In the genomic region with DNA sequence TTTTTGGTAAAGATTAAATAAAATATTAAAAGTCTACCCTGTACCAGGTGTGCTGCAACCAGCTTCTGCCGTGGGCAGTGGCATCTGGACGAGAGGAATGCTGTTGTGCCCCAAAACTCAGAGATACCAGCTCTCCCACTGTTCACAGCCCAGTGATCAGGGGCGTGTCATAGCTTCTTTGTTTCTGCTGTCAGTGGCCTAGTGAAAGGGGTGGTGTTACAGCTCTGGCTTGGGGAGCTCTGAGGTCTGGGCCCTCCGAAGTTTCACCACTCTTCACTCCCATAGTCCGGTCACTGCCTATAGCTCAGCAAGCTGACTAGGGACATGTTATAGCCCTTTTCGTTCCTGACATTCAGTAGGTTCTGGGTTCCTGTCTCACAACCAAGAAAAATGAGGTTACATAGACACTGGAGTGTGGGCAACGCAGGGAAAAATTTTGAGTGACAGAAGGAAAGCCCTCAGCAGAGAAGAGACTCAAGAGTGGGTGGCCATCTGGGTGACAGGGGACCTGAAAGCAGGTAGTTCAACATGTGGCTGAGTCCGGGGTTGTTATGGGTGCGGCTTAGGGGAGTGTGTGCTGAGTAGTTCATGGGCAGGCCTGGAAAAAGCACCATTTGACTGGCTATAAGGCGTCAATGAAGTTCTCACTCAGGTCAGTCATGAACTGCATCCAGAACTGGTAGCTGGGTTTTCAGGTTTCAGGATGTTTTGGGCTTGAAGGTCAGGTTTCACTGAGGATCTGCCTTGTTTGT, we compare ENCODE assay signal across 15 cellular contexts.
A peak's percentile ranks its signal among the peaks of the same experiment; 100 is the strongest.
DNase-seq lines count a peak whose midpoint lies in the region; ATAC-seq, FAIRE-seq and TF ChIP-seq lines count a peak whose summit lies in the region.
"Had no signal": no experiment of that assay in that cellular context is flagged by ENCODE, and none has a peak within 500 bp of the region (broad histone marks: within the 10 kb centered on the region; RNA-seq: fewer than 3 reads in every experiment).

No MANE protein-coding gene starts in this region.

- H3K4me3 Mint-ChIP-seq in GM23338, result no peak overlapping the region
- H3K4me3 Mint-ChIP-seq: B cell; CD4-positive, alpha-beta T cell had no signal

- WGBS in IMR-90 (ENCODE audit: extremely low coverage in 2 of 2, insufficient read length in 1 of 2), 2 experiments, result 83% methylated on average over 5 of the region's 10 CpGs; no CpG with 5 or more reads in 1 of the 2 experiments
- WGBS in H1 (ENCODE audit: extremely low coverage in 1 of 2, insufficient coverage in 1 of 2, insufficient read length in 1 of 2, insufficient replicate concordance in 2 of 2, low coverage in 1 of 2, low lambda C conversion rate in 2 of 2, missing lambda C conversion rate in 1 of 2), 2 experiments, result 88% methylated on average over 10 of the region's 10 CpGs; no CpG with 5 or more reads in 1 of the 2 experiments
- WGBS in trophoblast cell (ENCODE audit: extremely low coverage, insufficient coverage, insufficient read length), result no CpG with 5 or more reads among the region's 10 CpGs
- WGBS in tibial nerve, 2 donors, result 85 to 86% methylated on average over 10 of the region's 10 CpGs

- H3K9me3 Mint-ChIP-seq in GM23338, result peaks cover 29% of the 10 kb centered on the region

- no peak overlapping the region for H2BK15ac ChIP-seq in IMR-90 (ENCODE audit: low read depth, low read length)
- no peak overlapping the region for H2BK15ac ChIP-seq in H1 (ENCODE audit: low read length)

- FAIRE-seq in H1 (lab: Jason Lieb, UNC), result no peak
- FAIRE-seq: GM12892, GM19239 had no signal

- H2BK20ac ChIP-seq in IMR-90 (ENCODE audit: low read depth, low read length) (no peak overlapping the region), H1 (ENCODE audit: low read length) (peak overlapping the region; percentile 15; the same call in 1 of the 2 replicates)

- no TSS peak for BruUV-seq in IMR-90 (replicated peaks; lab: Mats Ljungman, UMichigan)

- H2AK5ac ChIP-seq in IMR-90 (ENCODE audit: low read depth, low read length) (no peak overlapping the region), H1 (ENCODE audit: low read depth, low read length) (no peak overlapping the region), trophoblast cell (ENCODE audit: low read length) (no peak overlapping the region)

- TF ChIP-seq EP300 in H1 (IDR thresholded peaks at IDR 0.05; ENCODE audit: borderline replicate concordance in 1 of 2, low read depth in 2 of 2, low read length in 2 of 2), result no peak
- TF ChIP-seq EP300 in tibial nerve (IDR thresholded peaks at IDR 0.05), result no peak

- H2BK12ac ChIP-seq in H1 (ENCODE audit: low read depth, low read length), result no peak overlapping the region
- no peak overlapping the region for H2BK12ac ChIP-seq in trophoblast cell (ENCODE audit: low read length)

- H3K4me2 ChIP-seq in GM23338 (no peak overlapping the region), IMR-90 (ENCODE audit: low read depth, low read length) (no peak overlapping the region), H1 (ENCODE audit: insufficient read depth in 1 of 2, low read depth in 2 of 2, low read length in 2 of 2) (no peak overlapping the region), trophoblast cell (ENCODE audit: low read length) (no peak overlapping the region)

- H4K12ac ChIP-seq in trophoblast cell (ENCODE audit: low read depth, low read length), result peak overlapping the region; percentile 47

- H3F3A ChIP-seq in GM23338 (replicated peaks; ENCODE audit: low read depth), result no peaks in the 10 kb centered on the region

- H4K5ac ChIP-seq in IMR-90 (ENCODE audit: low read depth, low read length) (no peak overlapping the region), H1 (ENCODE audit: insufficient read length, low read depth, low read length) (no peak overlapping the region)

- POLR2A ChIA-PET in IMR-90 (lab: Charles Lee; ENCODE audit: unreplicated experiment) (no interaction called here), H1 (lab: Charles Lee; ENCODE audit: partially characterized antibody) (no interaction called here)

- dilution Hi-C loops in IMR-90 (cut with HindIII; ENCODE audit: low sequenced_read_pairs, unreplicated experiment), result no loop called here

- H3K14ac ChIP-seq in IMR-90 (replicated peaks; ENCODE audit: low read depth, low read length) (no peak overlapping the region), H1 (ENCODE audit: insufficient read length) (no peak overlapping the region), trophoblast cell (ENCODE audit: low read length) (no peak overlapping the region)

- no peak overlapping the region for H2AK9ac ChIP-seq in IMR-90 (replicated peaks; ENCODE audit: low read depth, low read length, poor library complexity)

- H3K23me2 ChIP-seq in H1 (ENCODE audit: low read depth, low read length), result no peaks in the 10 kb centered on the region; the same call in 1 of the 2 replicates

- H3K9me3 ChIP-seq in IMR-90 (ENCODE audit: control insufficient read depth, insufficient read depth, low read length), result no peaks in the 10 kb centered on the region
- peaks cover 3 to 5% of the 10 kb centered on the region in 2 experiments; a peak in 1 of 4 replicates for H3K9me3 ChIP-seq in H1 (ENCODE audit: insufficient read depth in 2 of 2, low read depth in 1 of 2, low read length in 1 of 2)
- no peaks in the 10 kb centered on the region for H3K9me3 ChIP-seq in trophoblast cell (ENCODE audit: insufficient read depth, low read depth, low read length)
- H3K9me3 ChIP-seq in tibial nerve, result no peaks in the 10 kb centered on the region

- no peak overlapping the region for H3K18ac ChIP-seq in IMR-90 (ENCODE audit: low read depth, low read length)
- 0 out of 2 replicates have a peak overlapping the region, but pooled peaks have one; percentile 44 for H3K18ac ChIP-seq in H1 (ENCODE audit: extremely low read depth, low read length)
- no peak overlapping the region for H3K18ac ChIP-seq in trophoblast cell (ENCODE audit: low read length)

- no peak for TF ChIP-seq RAD21 in IMR-90 (IDR thresholded peaks at IDR 0.05; ENCODE audit: low read length)
- TF ChIP-seq RAD21 in H1 (IDR thresholded peaks at IDR 0.05 in 1 of 2, conservative IDR thresholded peaks at IDR 0.05 in 1 of 2; ENCODE audit: low read depth in 2 of 2, low read length in 2 of 2), result no peak

- peaks cover 33% of the 10 kb centered on the region for H3K4me1 ChIP-seq in GM23338 (ENCODE audit: insufficient read depth)
- no peaks in the 10 kb centered on the region for H3K4me1 ChIP-seq in IMR-90 (ENCODE audit: control insufficient read depth, insufficient read depth, low read length)
- H3K4me1 ChIP-seq in H1 (replicated peaks in 1 of 4; ENCODE audit: control insufficient read depth in 3 of 4, insufficient read depth in 4 of 4, low read length in 3 of 4), result peaks cover 0 to 16% (median 3%) of the 10 kb centered on the region in 4 experiments; a peak in 3 of 7 replicates
- H3K4me1 ChIP-seq in trophoblast cell (ENCODE audit: control insufficient read depth in 1 of 2, insufficient read depth in 2 of 2, low read length in 2 of 2), result no peaks in the 10 kb centered on the region
- no peaks in the 10 kb centered on the region for H3K4me1 ChIP-seq in foreskin keratinocyte
- H3K4me1 ChIP-seq in tibial nerve, result no peaks in the 10 kb centered on the region

- no peak overlapping the region for H3K4ac ChIP-seq in IMR-90 (ENCODE audit: low read depth, low read length)
- H3K4ac ChIP-seq in H1 (replicated peaks; ENCODE audit: insufficient read length, low read depth, low read length), result no peak overlapping the region
- no peak overlapping the region for H3K4ac ChIP-seq in trophoblast cell (ENCODE audit: low read depth, low read length)

- H4K8ac ChIP-seq in IMR-90 (ENCODE audit: low read depth in 2 of 2, low read length in 2 of 2), result no peak overlapping the region
- H4K8ac ChIP-seq in H1 (ENCODE audit: extremely low read depth, insufficient read depth, low read length), result no peak overlapping the region
- no peak overlapping the region for H4K8ac ChIP-seq in trophoblast cell (ENCODE audit: low read depth, low read length)

- H3K79me1 ChIP-seq in IMR-90 (ENCODE audit: low read depth in 1 of 2, low read length in 2 of 2), result no peaks in the 10 kb centered on the region
- no peaks in the 10 kb centered on the region for H3K79me1 ChIP-seq in H1 (ENCODE audit: low read depth, low read length)
- H3K79me1 ChIP-seq in trophoblast cell (ENCODE audit: low read length), result no peaks in the 10 kb centered on the region

- H3K36me3 Mint-ChIP-seq in GM23338 (ENCODE audit: low read depth), result peaks cover 44% of the 10 kb centered on the region

- H3K4me1 Mint-ChIP-seq in GM23338, result peaks cover 28% of the 10 kb centered on the region
- H3K4me1 Mint-ChIP-seq: B cell had no signal

- no peak overlapping the region for H3K27ac ChIP-seq in GM23338 (ENCODE audit: low read depth)
- no peak overlapping the region for H3K27ac ChIP-seq in IMR-90 (ENCODE audit: insufficient read depth, low read length)
- no peak overlapping the region for H3K27ac ChIP-seq in H1 (ENCODE audit: low read depth, low read length)
- H3K27ac ChIP-seq in trophoblast cell (ENCODE audit: low read depth, low read length), result no peak overlapping the region
- H3K27ac ChIP-seq in foreskin keratinocyte, result no peak overlapping the region
- no peak overlapping the region for H3K27ac ChIP-seq in tibial nerve

- intact Hi-C loops in IMR-90 (cut with micrococcal nuclease), result no loop called here

- CTCF ChIA-PET in IMR-90 (lab: Yijun Ruan, JAX) (interaction anchor here (1.5 kb wide), 1 partner anchor 15 kb away, joined by 3 read pairs; no protein-coding TSS in a partner anchor), H1 (lab: Charles Lee; ENCODE audit: partially characterized antibody) (interaction anchor here (1.7 to 2.1 kb wide), 2 partner anchors 15 to 33 kb away, joined by 4 to 7 read pairs; no protein-coding TSS in a partner anchor)

- no peaks in the 10 kb centered on the region for H3K9me1 ChIP-seq in IMR-90 (ENCODE audit: insufficient read depth, low read length)

- H3K4me3 ChIP-seq in GM23338, result no peak overlapping the region
- H3K4me3 ChIP-seq in IMR-90 (ENCODE audit: insufficient read depth, low read depth, low read length), result no peak overlapping the region
- no peak overlapping the region for H3K4me3 ChIP-seq in H1 (ENCODE audit: extremely low read depth in 1 of 4, insufficient read depth in 2 of 4, low read depth in 3 of 4, low read length in 4 of 4)
- no peak overlapping the region for H3K4me3 ChIP-seq in trophoblast cell (ENCODE audit: low read depth, low read length)
- H3K4me3 ChIP-seq in tibial nerve, result no peak overlapping the region

- TF ChIP-seq CTCF in GM23338 (conservative IDR thresholded peaks at IDR 0.05; ENCODE audit: low read depth in 2 of 2) (no peak), IMR-90 (conservative IDR thresholded peaks at IDR 0.05; ENCODE audit: low read depth, low read length) (no peak), H1 (IDR thresholded peaks at IDR 0.05; ENCODE audit: control extremely low read depth in 1 of 3, insufficient read depth in 1 of 3, low read depth in 1 of 3, low read length in 3 of 3) (no peak), foreskin keratinocyte (conservative IDR thresholded peaks at IDR 0.05) (no peak), tibial nerve (IDR thresholded peaks at IDR 0.05) (no peak)

- H3K36me3 ChIP-seq in GM23338 (ENCODE audit: insufficient read depth) (no peaks in the 10 kb centered on the region), IMR-90 (ENCODE audit: control insufficient read depth, insufficient read depth, low read length) (no peaks in the 10 kb centered on the region), H1 (ENCODE audit: control insufficient read depth in 2 of 4, insufficient read depth in 4 of 4, low read length in 3 of 4) (peaks cover 0 to 3% (median 0%) of the 10 kb centered on the region in 4 experiments; a peak in 1 of 8 replicates), trophoblast cell (ENCODE audit: control insufficient read depth in 1 of 2, insufficient read depth in 2 of 2, low read length in 2 of 2) (no peaks in the 10 kb centered on the region), tibial nerve (no peaks in the 10 kb centered on the region)

- H2BK5ac ChIP-seq in IMR-90 (ENCODE audit: low read depth, low read length, poor library complexity, severe bottlenecking) (no peak overlapping the region), H1 (ENCODE audit: low read depth, low read length) (no peak overlapping the region), trophoblast cell (ENCODE audit: low read depth, low read length, poor library complexity) (no peak overlapping the region)

- peak; percentile 32; the same call in 1 of the 3 replicates for ATAC-seq in GM23338
- no peak for ATAC-seq in IMR-90 (ENCODE audit: low read depth)
- no peak for ATAC-seq in foreskin keratinocyte

- H2BK120ac ChIP-seq in IMR-90 (ENCODE audit: low read depth, low read length) (no peak overlapping the region), H1 (replicated peaks; ENCODE audit: low read depth, low read length) (peak overlapping the region; percentile 1), trophoblast cell (ENCODE audit: insufficient read depth, low read length, poor library complexity) (no peak overlapping the region)

- no peaks in the 10 kb centered on the region for H3K27me3 ChIP-seq in GM23338 (ENCODE audit: insufficient read depth)
- H3K27me3 ChIP-seq in IMR-90 (ENCODE audit: control insufficient read depth, insufficient read depth, low read length), result no peaks in the 10 kb centered on the region
- no peaks in the 10 kb centered on the region for H3K27me3 ChIP-seq in H1 (replicated peaks in 1 of 4; ENCODE audit: control insufficient read depth in 3 of 4, extremely low read depth in 1 of 4, insufficient read depth in 3 of 4, low read length in 3 of 4)
- H3K27me3 ChIP-seq in trophoblast cell (ENCODE audit: insufficient read depth, low read length), result no peaks in the 10 kb centered on the region
- H3K27me3 ChIP-seq in foreskin keratinocyte, result no peaks in the 10 kb centered on the region
- no peaks in the 10 kb centered on the region for H3K27me3 ChIP-seq in tibial nerve

- H3K9ac ChIP-seq in IMR-90 (ENCODE audit: low read depth, low read length) (no peak overlapping the region), H1 (replicated peaks in 1 of 4; ENCODE audit: extremely low read depth in 1 of 4, low read depth in 3 of 4, low read length in 3 of 4) (no peak overlapping the region; a peak in 1 of 7 replicates), trophoblast cell (ENCODE audit: low read length) (no peak overlapping the region)

- H4K20me1 ChIP-seq in GM23338 (replicated peaks; ENCODE audit: insufficient read depth), result no peaks in the 10 kb centered on the region
- H4K20me1 ChIP-seq in IMR-90 (ENCODE audit: insufficient read depth, low read length), result no peaks in the 10 kb centered on the region
- no peaks in the 10 kb centered on the region for H4K20me1 ChIP-seq in H1 (replicated peaks in 1 of 2; ENCODE audit: control insufficient read depth in 1 of 2, insufficient read depth in 2 of 2, low read length in 2 of 2)

- H3K79me2 ChIP-seq in GM23338 (replicated peaks; ENCODE audit: insufficient read depth) (no peaks in the 10 kb centered on the region), H1 (ENCODE audit: control insufficient read depth in 1 of 2, insufficient read depth in 2 of 2, low read length in 2 of 2) (no peaks in the 10 kb centered on the region), trophoblast cell (ENCODE audit: control insufficient read depth, insufficient read depth, low read length, poor library complexity) (no peaks in the 10 kb centered on the region)

- H2AFZ ChIP-seq in GM23338, result no peak overlapping the region
- peak overlapping the region; percentile 39 for H2AFZ ChIP-seq in IMR-90 (replicated peaks; ENCODE audit: low read length, poor library complexity)
- H2AFZ ChIP-seq in H1 (ENCODE audit: low read length), result peak overlapping the region; percentile 83; the same call in 1 of the 2 replicates
- no peak overlapping the region for H2AFZ ChIP-seq in trophoblast cell (ENCODE audit: insufficient read depth, low read length, poor library complexity)

- DNase-seq in GM23338 (ENCODE audit: low spot score) (no peak), IMR-90 (no peak), H1 (ENCODE audit: low read depth in 1 of 2, low spot score in 2 of 2) (no peak), trophoblast cell (no peak), foreskin keratinocyte (no peak), tibial nerve (ENCODE audit: low spot score in 2 of 2) (no peak), GM03348 (ENCODE audit: low spot score) (no peak)
- DNase-seq: C1 segment of cervical spinal cord; Calu3; CD4-positive, alpha-beta T cell; DMS 273 treated with DMSO at 0.1 percent for 48 hours; H7 had no signal

- H3K23ac ChIP-seq in IMR-90 (ENCODE audit: low read depth, low read length) (no peak overlapping the region), H1 (ENCODE audit: insufficient read length) (no peak overlapping the region), trophoblast cell (ENCODE audit: low read length) (no peak overlapping the region)

- H3K56ac ChIP-seq in IMR-90 (ENCODE audit: extremely low read depth, insufficient read depth, low read length) (no peak overlapping the region), H1 (replicated peaks; ENCODE audit: insufficient read length, low read depth, low read length) (no peak overlapping the region)

- no peak for TF ChIP-seq POLR2A in IMR-90 (IDR thresholded peaks at IDR 0.05; ENCODE audit: low read depth, low read length)
- TF ChIP-seq POLR2A in H1 (IDR thresholded peaks at IDR 0.05; ENCODE audit: control extremely low read depth in 1 of 2, low read depth in 2 of 2, low read length in 2 of 2), result no peak
- TF ChIP-seq POLR2A in tibial nerve (IDR thresholded peaks at IDR 0.05), result no peak

- no peaks in the 10 kb centered on the region for H3K27me3 Mint-ChIP-seq in GM23338 (ENCODE audit: insufficient read depth, low read depth, poor library complexity)
- H3K27me3 Mint-ChIP-seq: B cell; CD4-positive, alpha-beta T cell had no signal

- H4K91ac ChIP-seq in IMR-90 (ENCODE audit: insufficient read depth, low read depth, low read length) (no peak overlapping the region), H1 (replicated peaks; ENCODE audit: insufficient read length, low read length) (peak overlapping the region; percentile 12), trophoblast cell (ENCODE audit: low read depth, low read length) (no peak overlapping the region)

- H3K9me2 ChIP-seq in GM23338 (ENCODE audit: insufficient read depth), result no peaks in the 10 kb centered on the region; the same call in 1 of the 2 replicates

- in situ Hi-C loops in IMR-90 (cut with MboI; ENCODE audit: low sequenced_read_pairs), result no loop called here

- peak overlapping the region; percentile 80 for H3K27ac Mint-ChIP-seq in GM23338
- H3K27ac Mint-ChIP-seq: B cell; CD4-positive, alpha-beta T cell had no signal

Comparison
In these comparisons a context has a peak if more than half of its experiments do, and no peak if none do; other contexts are left out.
1. H2AFZ ChIP-seq: peak in IMR-90 (single experiment) and H1 (single experiment); none in GM23338 (single experiment) and trophoblast cell (single experiment).